In genomic region chrX:110286126-110286525, GRCh38 we compare ENCODE assay signal across 10 cellular contexts. TPM values are rescaled to one million over a fixed set of nuclear protein-coding genes. Genes with fewer than 3 reads are reported as not detected.
DNase-seq lines count a peak whose midpoint lies in the region; ATAC-seq, FAIRE-seq and TF ChIP-seq lines count a peak whose summit lies in the region.
"Had no signal": no experiment of that assay in that cellular context is flagged by ENCODE, and none has a peak within 500 bp of the region (broad histone marks: within the 10 kb centered on the region; RNA-seq: fewer than 3 reads in every experiment).

No MANE protein-coding gene starts in this region.

- peak; percentile 57 for ATAC-seq in GM12878

- H2BK120ac ChIP-seq in mesendoderm (ENCODE audit: low read depth, low read length): no peak overlapping the region

- H3K9me3 Mint-ChIP-seq in mesothelial cell of epicardium: peaks cover 12% of the 10 kb centered on the region

- H3K4me1 ChIP-seq in GM12878 (ENCODE audit: control insufficient read depth, insufficient read depth, low read length) (no peaks in the 10 kb centered on the region), mesendoderm (ENCODE audit: control insufficient read depth, low read depth, low read length) (no peaks in the 10 kb centered on the region)
- H3K4me1 ChIP-seq: parathyroid adenoma had no signal

- H4K5ac ChIP-seq in mesendoderm (ENCODE audit: low read length): no peak overlapping the region

- no peak overlapping the region for H3K27ac Mint-ChIP-seq in mesothelial cell of epicardium

- no peak overlapping the region for H3K9ac ChIP-seq in GM12878 (ENCODE audit: control insufficient read depth, insufficient read depth, low read length)
- no peak overlapping the region for H3K9ac ChIP-seq in mesendoderm (ENCODE audit: low read length)
- H3K9ac ChIP-seq: parathyroid adenoma had no signal

- H3K23ac ChIP-seq in mesendoderm (ENCODE audit: low read length): no peak overlapping the region

- CTCF ChIA-PET in GM12878 (lab: Yijun Ruan, JAX): no interaction called here

- peak; percentile 65 for DNase-seq in Daoy (ENCODE audit: low read depth)
- peak; percentile 66 for DNase-seq in HS-5 (ENCODE audit: low read depth)
- no peak for DNase-seq in GM12878 (ENCODE audit: low read depth, low spot score)
- peak; percentile 26 for DNase-seq in myocyte (ENCODE audit: low read depth)
- no peak for DNase-seq in NAMALWA (ENCODE audit: low spot score)
- no peak for DNase-seq in mesothelial cell of epicardium (ENCODE audit: low spot score in 2 of 2, unreplicated experiment in 2 of 2)
- no peak for DNase-seq in mesendoderm
- DNase-seq in iPS-NIHi7 (ENCODE audit: extremely low spot score): no peak
- DNase-seq: activated CD4-positive, alpha-beta T cell treated with anti-CD3 and anti-CD28 coated beads for 1 hour had no signal

- H3K79me1 ChIP-seq in mesendoderm (ENCODE audit: low read length): no peaks in the 10 kb centered on the region

- H3K4me1 Mint-ChIP-seq in mesothelial cell of epicardium: peaks cover 10% of the 10 kb centered on the region

- H3K9me3 ChIP-seq in GM12878 (replicated peaks; ENCODE audit: control insufficient read depth, insufficient read depth, low read length): no peaks in the 10 kb centered on the region; the same call in 2 of the 3 replicates

- H3K27me3 Mint-ChIP-seq in mesothelial cell of epicardium (ENCODE audit: low read depth): no peaks in the 10 kb centered on the region

- in situ Hi-C loops in GM12878 (cut with MboI): no loop called here

- H3K4me3 ChIP-seq in GM12878 (no peak overlapping the region), mesendoderm (ENCODE audit: low read length) (no peak overlapping the region)

- H3K36me3 ChIP-seq in GM12878 (ENCODE audit: control insufficient read depth in 2 of 2, insufficient read depth in 2 of 2, low read length in 1 of 2) (no peaks in the 10 kb centered on the region), mesendoderm (ENCODE audit: control insufficient read depth, insufficient read depth, low read length) (no peaks in the 10 kb centered on the region)

- POLR2A ChIA-PET in GM12878 (lab: Charles Lee): no interaction called here

- SMC1A ChIA-PET in GM12878 (lab: Charles Lee; ENCODE audit: uncharacterized antibody, unreplicated experiment): interaction anchor here (1.6 kb wide), 1 partner anchor 7 kb away, joined by 3 read pairs; no protein-coding TSS in a partner anchor

- no peak overlapping the region for H2AK5ac ChIP-seq in mesendoderm (ENCODE audit: low read length)

- H4K8ac ChIP-seq in mesendoderm (ENCODE audit: low read depth, low read length): no peak overlapping the region

- no peak overlapping the region for H3K56ac ChIP-seq in mesendoderm (ENCODE audit: low read length)

- RAD21 ChIA-PET in GM12878 (lab: Charles Lee; ENCODE audit: unreplicated experiment): no interaction called here

- no peak overlapping the region for H3K18ac ChIP-seq in mesendoderm (ENCODE audit: low read length)

- H3K4ac ChIP-seq in mesendoderm (ENCODE audit: low read depth, low read length): no peak overlapping the region

- H3K27ac ChIP-seq in GM12878 (ENCODE audit: control insufficient read depth, insufficient read depth): no peak overlapping the region
- H3K27ac ChIP-seq in mesendoderm (ENCODE audit: low read depth, low read length): no peak overlapping the region
- H3K27ac ChIP-seq: parathyroid adenoma had no signal

- TF ChIP-seq RAD21 in GM12878 (IDR thresholded peaks at IDR 0.05; ENCODE audit: insufficient read depth, low read depth, low read length): no peak

- WGBS in GM12878 (ENCODE audit: insufficient coverage, insufficient replicate concordance, low lambda C conversion rate, missing lambda C conversion rate): 60% methylated on average over 6 of the region's 6 CpGs
- WGBS in mesendoderm (ENCODE audit: extremely low coverage, insufficient coverage, low lambda C conversion rate): no CpG with 5 or more reads among the region's 6 CpGs

- H3K27me3 ChIP-seq in GM12878 (replicated peaks in 1 of 2; ENCODE audit: control insufficient read depth in 2 of 2, insufficient read depth in 2 of 2, low read length in 1 of 2): no peaks in the 10 kb centered on the region
- no peaks in the 10 kb centered on the region for H3K27me3 ChIP-seq in mesendoderm (ENCODE audit: insufficient read depth, low read length, poor library complexity)

- H3K79me2 ChIP-seq in GM12878 (ENCODE audit: control insufficient read depth, insufficient read depth, low read length) (no peaks in the 10 kb centered on the region), mesendoderm (ENCODE audit: control insufficient read depth, insufficient read depth, low read length) (no peaks in the 10 kb centered on the region)
- H3K79me2 ChIP-seq: parathyroid adenoma had no signal

- no peak for TF ChIP-seq POLR2A in GM12878 (IDR thresholded peaks at IDR 0.05; ENCODE audit: low read depth, low read length)

- TF ChIP-seq CTCF in GM12878 (IDR thresholded peaks at IDR 0.05 in 2 of 3, conservative IDR thresholded peaks at IDR 0.05 in 1 of 3; ENCODE audit: control insufficient read depth in 2 of 3, extremely low read depth in 1 of 3, insufficient read depth in 1 of 3, low read depth in 3 of 3, low read length in 3 of 3) (no peak), mesothelial cell of epicardium (IDR thresholded peaks at IDR 0.05; ENCODE audit: unreplicated experiment) (no peak)

- no peak for TF ChIP-seq EP300 in GM12878 (IDR thresholded peaks at IDR 0.05; ENCODE audit: borderline replicate concordance in 1 of 2, control insufficient read depth in 1 of 2, low read depth in 2 of 2, low read length in 2 of 2)

- H3K4me2 ChIP-seq in GM12878 (ENCODE audit: control insufficient read depth, insufficient read depth) (no peak overlapping the region), mesendoderm (ENCODE audit: low read length) (no peak overlapping the region)

- intact Hi-C loops in GM12878 (cut with micrococcal nuclease; ENCODE audit: unreplicated experiment): no loop called here

- no peak overlapping the region for H2BK15ac ChIP-seq in mesendoderm (replicated peaks; ENCODE audit: low read depth)

- FAIRE-seq in GM12878 (lab: Jason Lieb, UNC): no peak

- peaks cover 7% of the 10 kb centered on the region for H3K36me3 Mint-ChIP-seq in mesothelial cell of epicardium

- H3K4me3 Mint-ChIP-seq in mesothelial cell of epicardium: no peak overlapping the region

- H2AFZ ChIP-seq in GM12878 (ENCODE audit: control insufficient read depth, low read depth, low read length): no peak overlapping the region
- H2AFZ ChIP-seq: parathyroid adenoma had no signal

- no peak overlapping the region for H2BK5ac ChIP-seq in mesendoderm (ENCODE audit: low read length)

- no TSS peak for BruUV-seq in GM12878 (replicated peaks; lab: Mats Ljungman, UMichigan)

- H4K20me1 ChIP-seq in GM12878 (ENCODE audit: control insufficient read depth, insufficient read depth): no peaks in the 10 kb centered on the region

TF ChIP-seq in GM12878, 131 proteins besides CTCF, POLR2A, EP300 and RAD21 (continues in another document):
- TF ChIP-seq, protein P1, sequence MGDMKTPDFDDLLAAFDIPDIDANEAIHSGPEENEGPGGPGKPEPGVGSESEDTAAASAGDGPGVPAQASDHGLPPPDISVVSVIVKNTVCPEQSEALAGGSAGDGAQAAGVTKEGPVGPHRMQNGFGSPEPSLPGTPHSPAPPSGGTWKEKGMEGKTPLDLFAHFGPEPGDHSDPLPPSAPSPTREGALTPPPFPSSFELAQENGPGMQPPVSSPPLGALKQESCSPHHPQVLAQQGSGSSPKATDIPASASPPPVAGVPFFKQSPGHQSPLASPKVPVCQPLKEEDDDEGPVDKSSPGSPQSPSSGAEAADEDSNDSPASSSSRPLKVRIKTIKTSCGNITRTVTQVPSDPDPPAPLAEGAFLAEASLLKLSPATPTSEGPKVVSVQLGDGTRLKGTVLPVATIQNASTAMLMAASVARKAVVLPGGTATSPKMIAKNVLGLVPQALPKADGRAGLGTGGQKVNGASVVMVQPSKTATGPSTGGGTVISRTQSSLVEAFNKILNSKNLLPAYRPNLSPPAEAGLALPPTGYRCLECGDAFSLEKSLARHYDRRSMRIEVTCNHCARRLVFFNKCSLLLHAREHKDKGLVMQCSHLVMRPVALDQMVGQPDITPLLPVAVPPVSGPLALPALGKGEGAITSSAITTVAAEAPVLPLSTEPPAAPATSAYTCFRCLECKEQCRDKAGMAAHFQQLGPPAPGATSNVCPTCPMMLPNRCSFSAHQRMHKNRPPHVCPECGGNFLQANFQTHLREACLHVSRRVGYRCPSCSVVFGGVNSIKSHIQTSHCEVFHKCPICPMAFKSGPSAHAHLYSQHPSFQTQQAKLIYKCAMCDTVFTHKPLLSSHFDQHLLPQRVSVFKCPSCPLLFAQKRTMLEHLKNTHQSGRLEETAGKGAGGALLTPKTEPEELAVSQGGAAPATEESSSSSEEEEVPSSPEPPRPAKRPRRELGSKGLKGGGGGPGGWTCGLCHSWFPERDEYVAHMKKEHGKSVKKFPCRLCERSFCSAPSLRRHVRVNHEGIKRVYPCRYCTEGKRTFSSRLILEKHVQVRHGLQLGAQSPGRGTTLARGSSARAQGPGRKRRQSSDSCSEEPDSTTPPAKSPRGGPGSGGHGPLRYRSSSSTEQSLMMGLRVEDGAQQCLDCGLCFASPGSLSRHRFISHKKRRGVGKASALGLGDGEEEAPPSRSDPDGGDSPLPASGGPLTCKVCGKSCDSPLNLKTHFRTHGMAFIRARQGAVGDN (IDR thresholded peaks at IDR 0.05): no peak

RNA-seq across cellular contexts. Expression of gene AMMECR1, which starts 31.8 kb away (rescaled TPM):
- total RNA-seq in Daoy (2014; rRNA removed; shearing (Covaris generic)): 9.4 TPM in 2 replicates
- 17.3 and 18.3 TPM in 2 replicates for total RNA-seq in GM12878 (2013; cell fraction: nucleolus; rRNA removed)
- total RNA-seq in GM12878 (2014; rRNA removed) (11.1 and 13.0 TPM in 2 replicates), GM12878 (2014; rRNA removed; fragmentation: Illumina TruSeq; extraction: Trizol) (10.1 and 10.3 TPM in 2 replicates), GM12878 (2021) (10.1 and 11.3 TPM in 2 replicates), myocyte (12.5 and 17.4 TPM in 2 replicates), mesothelial cell of epicardium (15.6 to 17.8 TPM (median 16.6 TPM) in 3 replicates)
- 5.2 TPM for polyA plus RNA-seq in GM12878 (2011; ENCODE audit: low read depth)
- polyA plus RNA-seq in GM12878 (2011; rRNA removed) (7.5 and 10.0 TPM in 2 replicates), GM12878 (2014; fragmentation: Illumina TruSeq; extraction: Trizol) (11.7 and 15.2 TPM in 2 replicates), GM12878 (2014; fragmentation: Nextera tagmentation; extraction: Ambion mirVana) (1 to 10 TPM; 4.9 to 6.4 TPM), GM12878 (2014; rRNA removed) (5.4 and 5.5 TPM in 2 replicates), GM12878 (2016; fragmentation: Nextera tagmentation; extraction: Ambion mirVana) (10 to 100 TPM; 20.8 to 25.6 TPM)
- 3.4 and 3.6 TPM in 2 replicates for polyA plus RNA-seq in GM12878 (2011; cell fraction: cytosol; rRNA removed)
- 8.2 and 8.4 TPM in 2 replicates for polyA plus RNA-seq in GM12878 (2011; cell fraction: nucleus; rRNA removed)
- polyA plus RNA-seq in GM12878 (2012): 7.7 and 8.3 TPM in 2 replicates
- polyA minus RNA-seq in GM12878 (2011; rRNA and poly(A)+ RNA removed): 4.9 and 7.8 TPM in 2 replicates
- polyA minus RNA-seq in GM12878 (2011; cell fraction: cytosol; rRNA and poly(A)+ RNA removed): 1.1 and 1.7 TPM in 2 replicates
- polyA minus RNA-seq in GM12878 (2011; cell fraction: nucleus; rRNA and poly(A)+ RNA removed): 12.1 and 16.3 TPM in 2 replicates
- polyA plus RNA-seq in myocyte (2012): 5.1 TPM
- 12.8 TPM for polyA plus RNA-seq in mesendoderm (2013, experiment 1 of 2)
- 13.0 TPM for polyA plus RNA-seq in mesendoderm (2013, experiment 2 of 2)

Comparison
In these comparisons a context has a peak if more than half of its experiments do, and no peak if none do; other contexts are left out.
1. DNase-seq: peak in Daoy (single experiment), HS-5 (single experiment) and myocyte (single experiment); none in GM12878 (single experiment), NAMALWA (single experiment), mesothelial cell of epicardium (0 of 2), mesendoderm (single experiment) and iPS-NIHi7 (single experiment).